ENCODE assay signal across 1 cellular context in the genomic region with DNA sequence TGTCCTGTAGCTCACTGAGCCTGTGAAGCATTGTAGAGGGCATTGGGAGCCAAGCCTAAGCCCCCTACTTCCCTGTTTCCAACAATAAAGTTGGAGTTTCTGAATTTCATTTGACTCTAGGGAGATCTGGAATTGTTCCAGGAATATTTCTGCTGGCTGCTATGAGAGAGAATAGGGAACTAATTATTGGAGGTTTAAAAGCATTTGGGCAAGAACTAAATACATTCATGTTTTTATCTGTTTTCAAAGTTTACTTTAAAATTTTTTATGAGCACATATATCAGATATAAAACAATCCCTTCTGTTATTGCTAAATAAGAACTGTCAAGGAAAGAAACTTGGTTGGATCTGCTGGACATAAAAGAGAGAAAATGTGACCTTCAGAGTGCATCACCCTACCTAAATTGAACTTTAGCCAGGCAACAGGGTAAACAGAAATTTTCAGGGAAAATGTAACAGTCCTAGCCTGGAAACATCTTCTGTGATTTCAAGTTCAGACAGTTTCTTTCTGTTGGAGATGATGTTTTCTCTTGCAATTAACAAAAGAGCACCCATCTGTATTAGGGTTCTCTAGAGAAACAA.
TF ChIP-seq lines count a peak whose summit lies in the region.

No MANE protein-coding gene starts in this region.

TF ChIP-seq in HepG2, 621 proteins besides CTCF, POLR2A, EP300 and RAD21 (continued from another document and continues in another):
- no peak for TF ChIP-seq ATF6 (CRISPR knock-in tag; conservative IDR thresholded peaks at IDR 0.05)
- TF ChIP-seq ZFP1 (CRISPR knock-in tag; IDR thresholded peaks at IDR 0.05) = no peak
- TF ChIP-seq ZNF317 (CRISPR knock-in tag; IDR thresholded peaks at IDR 0.05) = no peak
- no peak for TF ChIP-seq ZNF816 (CRISPR knock-in tag; IDR thresholded peaks at IDR 0.05; ENCODE audit: borderline replicate concordance)
- TF ChIP-seq NFATC3 (CRISPR knock-in tag; IDR thresholded peaks at IDR 0.05) = no peak
- TF ChIP-seq ZNF362 (CRISPR knock-in tag; IDR thresholded peaks at IDR 0.05; ENCODE audit: borderline replicate concordance) = no peak
- TF ChIP-seq ZNF232 (CRISPR knock-in tag; IDR thresholded peaks at IDR 0.05; ENCODE audit: borderline replicate concordance) = no peak
- TF ChIP-seq KLF16 (CRISPR knock-in tag; IDR thresholded peaks at IDR 0.05) = no peak
- no peak for TF ChIP-seq ZFP36 (IDR thresholded peaks at IDR 0.05; ENCODE audit: borderline replicate concordance, low read depth, low read length, partially characterized antibody)
- TF ChIP-seq, protein P1, sequence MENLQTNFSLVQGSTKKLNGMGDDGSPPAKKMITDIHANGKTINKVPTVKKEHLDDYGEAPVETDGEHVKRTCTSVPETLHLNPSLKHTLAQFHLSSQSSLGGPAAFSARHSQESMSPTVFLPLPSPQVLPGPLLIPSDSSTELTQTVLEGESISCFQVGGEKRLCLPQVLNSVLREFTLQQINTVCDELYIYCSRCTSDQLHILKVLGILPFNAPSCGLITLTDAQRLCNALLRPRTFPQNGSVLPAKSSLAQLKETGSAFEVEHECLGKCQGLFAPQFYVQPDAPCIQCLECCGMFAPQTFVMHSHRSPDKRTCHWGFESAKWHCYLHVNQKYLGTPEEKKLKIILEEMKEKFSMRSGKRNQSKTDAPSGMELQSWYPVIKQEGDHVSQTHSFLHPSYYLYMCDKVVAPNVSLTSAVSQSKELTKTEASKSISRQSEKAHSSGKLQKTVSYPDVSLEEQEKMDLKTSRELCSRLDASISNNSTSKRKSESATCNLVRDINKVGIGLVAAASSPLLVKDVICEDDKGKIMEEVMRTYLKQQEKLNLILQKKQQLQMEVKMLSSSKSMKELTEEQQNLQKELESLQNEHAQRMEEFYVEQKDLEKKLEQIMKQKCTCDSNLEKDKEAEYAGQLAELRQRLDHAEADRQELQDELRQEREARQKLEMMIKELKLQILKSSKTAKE (CRISPR knock-in tag; IDR thresholded peaks at IDR 0.05; ENCODE audit: borderline replicate concordance) = no peak
- no peak for TF ChIP-seq ZNF646 (CRISPR knock-in tag; IDR thresholded peaks at IDR 0.05)
- peak; percentile 45; the same call in 1 of the 2 replicates for TF ChIP-seq PPARG (CRISPR knock-in tag; conservative IDR thresholded peaks at IDR 0.05)
- TF ChIP-seq TCF7L2 (IDR thresholded peaks at IDR 0.05; ENCODE audit: low read depth, low read length) = 0 out of 2 replicates have a peak, but pooled peaks have one; percentile 19
- no peak for TF ChIP-seq HOXD1 (CRISPR knock-in tag; IDR thresholded peaks at IDR 0.05)
- no peak for TF ChIP-seq ZNF839 (CRISPR knock-in tag; IDR thresholded peaks at IDR 0.05; ENCODE audit: borderline replicate concordance)
- no peak for TF ChIP-seq ZFP41 (CRISPR knock-in tag; IDR thresholded peaks at IDR 0.05; ENCODE audit: borderline replicate concordance)
- TF ChIP-seq, protein P2, sequence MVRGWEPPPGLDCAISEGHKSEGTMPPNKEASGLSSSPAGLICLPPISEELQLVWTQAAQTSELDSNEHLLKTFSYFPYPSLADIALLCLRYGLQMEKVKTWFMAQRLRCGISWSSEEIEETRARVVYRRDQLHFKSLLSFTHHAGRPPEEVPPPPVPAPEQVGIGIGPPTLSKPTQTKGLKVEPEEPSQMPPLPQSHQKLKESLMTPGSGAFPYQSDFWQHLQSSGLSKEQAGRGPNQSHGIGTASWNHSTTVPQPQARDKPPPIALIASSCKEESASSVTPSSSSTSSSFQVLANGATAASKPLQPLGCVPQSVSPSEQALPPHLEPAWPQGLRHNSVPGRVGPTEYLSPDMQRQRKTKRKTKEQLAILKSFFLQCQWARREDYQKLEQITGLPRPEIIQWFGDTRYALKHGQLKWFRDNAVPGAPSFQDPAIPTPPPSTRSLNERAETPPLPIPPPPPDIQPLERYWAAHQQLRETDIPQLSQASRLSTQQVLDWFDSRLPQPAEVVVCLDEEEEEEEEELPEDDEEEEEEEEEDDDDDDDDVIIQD (CRISPR knock-in tag; IDR thresholded peaks at IDR 0.05; ENCODE audit: low read depth) = peak; percentile 56; the same call in 1 of the 2 replicates
- no peak for TF ChIP-seq SATB2 (CRISPR knock-in tag; IDR thresholded peaks at IDR 0.05)
- peak; percentile 15; the same call in 1 of the 2 replicates for TF ChIP-seq SALL1 (CRISPR knock-in tag; IDR thresholded peaks at IDR 0.05)
- TF ChIP-seq SMARCC2 (IDR thresholded peaks at IDR 0.05) = no peak
- TF ChIP-seq PRMT3 (CRISPR knock-in tag; IDR thresholded peaks at IDR 0.05; ENCODE audit: borderline replicate concordance, low read depth) = no peak
- TF ChIP-seq ZFP90 (CRISPR knock-in tag; IDR thresholded peaks at IDR 0.05; ENCODE audit: borderline replicate concordance) = no peak
- TF ChIP-seq ZNF784 (CRISPR knock-in tag; IDR thresholded peaks at IDR 0.05; ENCODE audit: borderline replicate concordance) = no peak
- TF ChIP-seq ZNF777 (CRISPR knock-in tag; IDR thresholded peaks at IDR 0.05) = no peak
- TF ChIP-seq CHD4 (IDR thresholded peaks at IDR 0.05; ENCODE audit: borderline replicate concordance, low read length) = peak; percentile 38; the same call in 1 of the 2 replicates
- no peak for TF ChIP-seq RNF2 (conservative IDR thresholded peaks at IDR 0.05; ENCODE audit: low read depth)
- TF ChIP-seq IRF2 (CRISPR knock-in tag; IDR thresholded peaks at IDR 0.05) = 0 out of 2 replicates have a peak, but pooled peaks have one; percentile 9
- TF ChIP-seq, protein P3, sequence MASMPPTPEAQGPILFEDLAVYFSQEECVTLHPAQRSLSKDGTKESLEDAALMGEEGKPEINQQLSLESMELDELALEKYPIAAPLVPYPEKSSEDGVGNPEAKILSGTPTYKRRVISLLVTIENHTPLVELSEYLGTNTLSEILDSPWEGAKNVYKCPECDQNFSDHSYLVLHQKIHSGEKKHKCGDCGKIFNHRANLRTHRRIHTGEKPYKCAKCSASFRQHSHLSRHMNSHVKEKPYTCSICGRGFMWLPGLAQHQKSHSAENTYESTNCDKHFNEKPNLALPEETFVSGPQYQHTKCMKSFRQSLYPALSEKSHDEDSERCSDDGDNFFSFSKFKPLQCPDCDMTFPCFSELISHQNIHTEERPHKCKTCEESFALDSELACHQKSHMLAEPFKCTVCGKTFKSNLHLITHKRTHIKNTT (CRISPR knock-in tag; IDR thresholded peaks at IDR 0.05) = no peak
- peak; percentile 90 for TF ChIP-seq RARA (CRISPR knock-in tag; IDR thresholded peaks at IDR 0.05)
- peak; percentile 88 for TF ChIP-seq FOXO1 (CRISPR knock-in tag; IDR thresholded peaks at IDR 0.05)
- TF ChIP-seq RARG (CRISPR knock-in tag; IDR thresholded peaks at IDR 0.05; ENCODE audit: low read depth) = no peak
- peak; percentile 68; the same call in 1 of the 2 replicates for TF ChIP-seq NR2F6 (IDR thresholded peaks at IDR 0.05)
- TF ChIP-seq NR2F6 (CRISPR knock-in tag; IDR thresholded peaks at IDR 0.05) = peak; percentile 42; the same call in 1 of the 2 replicates
- TF ChIP-seq CBX2 (IDR thresholded peaks at IDR 0.05; ENCODE audit: low read depth, low read length) = no peak
- TF ChIP-seq CBX2 (CRISPR knock-in tag; IDR thresholded peaks at IDR 0.05; ENCODE audit: low read depth) = no peak
- no peak for TF ChIP-seq ZBTB21 (CRISPR knock-in tag; IDR thresholded peaks at IDR 0.05)
- no peak for TF ChIP-seq ZNF3 (CRISPR knock-in tag; IDR thresholded peaks at IDR 0.05)
- TF ChIP-seq KDM6A (CRISPR knock-in tag; IDR thresholded peaks at IDR 0.05; ENCODE audit: low read depth) = peak; percentile 89
- TF ChIP-seq NRL (CRISPR knock-in tag; IDR thresholded peaks at IDR 0.05; ENCODE audit: borderline replicate concordance) = no peak
- 0 out of 2 replicates have a peak, but pooled peaks have one; percentile 19 for TF ChIP-seq HDAC2 (CRISPR knock-in tag; IDR thresholded peaks at IDR 0.05)
- TF ChIP-seq ZNF670 (CRISPR knock-in tag; IDR thresholded peaks at IDR 0.05; ENCODE audit: borderline replicate concordance) = peak; percentile 16; the same call in 1 of the 2 replicates
- TF ChIP-seq ZNF264 (CRISPR knock-in tag; IDR thresholded peaks at IDR 0.05) = peak; percentile 38; the same call in 1 of the 2 replicates
- TF ChIP-seq ZNF34 (CRISPR knock-in tag; IDR thresholded peaks at IDR 0.05; ENCODE audit: borderline replicate concordance) = no peak
- TF ChIP-seq, protein P4, sequence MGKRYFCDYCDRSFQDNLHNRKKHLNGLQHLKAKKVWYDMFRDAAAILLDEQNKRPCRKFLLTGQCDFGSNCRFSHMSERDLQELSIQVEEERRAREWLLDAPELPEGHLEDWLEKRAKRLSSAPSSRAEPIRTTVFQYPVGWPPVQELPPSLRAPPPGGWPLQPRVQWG (CRISPR knock-in tag; IDR thresholded peaks at IDR 0.05; ENCODE audit: borderline replicate concordance, low read depth) = no peak
- TF ChIP-seq KAT8 (CRISPR knock-in tag; IDR thresholded peaks at IDR 0.05) = no peak
- no peak for TF ChIP-seq ZKSCAN5 (CRISPR knock-in tag; IDR thresholded peaks at IDR 0.05)
- TF ChIP-seq EEA1 (CRISPR knock-in tag; IDR thresholded peaks at IDR 0.05; ENCODE audit: borderline replicate concordance) = no peak
- TF ChIP-seq ZNF841 (CRISPR knock-in tag; IDR thresholded peaks at IDR 0.05; ENCODE audit: borderline replicate concordance) = no peak
- TF ChIP-seq ZNF205 (CRISPR knock-in tag; IDR thresholded peaks at IDR 0.05) = 0 out of 2 replicates have a peak, but pooled peaks have one; percentile 10
- no peak for TF ChIP-seq ZSCAN30 (CRISPR knock-in tag; IDR thresholded peaks at IDR 0.05)
- no peak for TF ChIP-seq ZNF143 (CRISPR knock-in tag; IDR thresholded peaks at IDR 0.05)
- no peak for TF ChIP-seq TCF12 (IDR thresholded peaks at IDR 0.05)
- no peak for TF ChIP-seq TCF12 (CRISPR knock-in tag; IDR thresholded peaks at IDR 0.05)
- no peak for TF ChIP-seq ZNF605 (CRISPR knock-in tag; IDR thresholded peaks at IDR 0.05)
